11 cellular contexts compared by ENCODE assay signal in genomic region chr7:14691034-14691433, GRCh38.
A peak's percentile ranks its signal among the peaks of the same experiment; 100 is the strongest.
DNase-seq lines count a peak whose midpoint lies in the region; ATAC-seq lines count a peak whose summit lies in the region.
"Had no signal": no experiment of that assay in that cellular context is flagged by ENCODE, and none has a peak within 500 bp of the region (broad histone marks: within the 10 kb centered on the region; RNA-seq: fewer than 3 reads in every experiment).

No MANE protein-coding gene starts in this region.

- peak; percentile 4 for DNase-seq in OCI-M1 (lab: John Stamatoyannopoulos, UW)
- no peak for DNase-seq in activated CD4-positive, alpha-beta T cell treated with anti-CD3 and anti-CD28 coated beads for 1 hour
- DNase-seq in NK-92 treated with Interleukin-12 subunit alpha and Interleukin-12 subunit beta, amount 100 ng/mL, for 24 hours (lab: John Stamatoyannopoulos, UW) = no peak
- no peak for DNase-seq in NCI-H446 (lab: John Stamatoyannopoulos, UW)

- ATAC-seq in GM18868 (IDR thresholded peaks at IDR 0.05; ENCODE audit: unreplicated experiment) = peak; percentile 40
- peak; percentile 40 for ATAC-seq in GM21619 (IDR thresholded peaks at IDR 0.05; ENCODE audit: unreplicated experiment)
- peak; percentile 47 for ATAC-seq in HG03066 (IDR thresholded peaks at IDR 0.05; ENCODE audit: low read depth, unreplicated experiment)
- no peak for ATAC-seq in HG03469 (IDR thresholded peaks at IDR 0.05; ENCODE audit: unreplicated experiment)
- ATAC-seq: natural killer cell treated with Interleukin-12 subunit alpha and Interleukin-12 subunit beta and Interleukin-15 and Interleukin-18, amount 100 ng/mL, for 72 hours; Right ventricle myocardium inferior; stimulated activated naive CD8-positive, alpha-beta T cell treated with anti-CD3 and anti-CD28 coated beads, Interleukin-15, Interleukin-2, amounts not matched to agents 100 U/mL and 50 U/mL, for 24 hours had no signal
